In the genomic region with DNA sequence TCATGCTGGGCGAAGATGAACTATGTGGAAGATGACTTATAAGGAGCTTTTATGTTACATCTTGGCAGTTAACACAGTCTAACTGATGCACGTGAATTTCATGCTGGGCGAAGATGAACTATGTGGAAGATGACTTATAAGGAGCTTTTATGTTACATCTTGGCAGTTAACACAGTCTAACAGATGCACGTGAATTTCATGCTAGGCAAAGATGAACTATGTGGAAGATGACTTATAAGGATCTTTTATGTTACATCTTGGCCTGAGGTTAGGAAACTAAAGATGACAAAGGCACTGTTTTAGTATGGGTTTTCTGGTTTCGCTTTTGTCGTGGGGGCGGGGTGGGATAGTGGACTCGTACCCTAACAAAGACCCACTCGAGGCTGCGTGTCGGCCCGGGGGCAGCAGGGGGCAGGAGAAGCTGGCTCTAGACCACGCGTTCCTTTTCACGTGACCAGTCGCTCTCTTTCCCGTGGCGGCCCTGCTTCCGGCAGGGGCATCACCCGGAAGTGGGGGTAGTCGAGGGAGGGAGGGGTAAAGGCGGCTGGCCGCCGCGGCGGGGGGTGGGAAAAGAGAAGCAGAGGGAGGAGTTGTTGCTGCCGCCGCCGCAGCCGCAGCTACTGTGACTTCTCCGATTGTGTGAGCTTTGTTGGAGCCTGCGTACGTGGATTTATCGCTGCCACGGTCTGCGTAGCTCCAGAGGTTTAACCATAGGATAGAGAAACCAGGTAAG, we compare ENCODE assay signal across 8 cellular contexts. TPM values are rescaled to one million over a fixed set of nuclear protein-coding genes. Genes with fewer than 3 reads are reported as not detected.
DNase-seq lines count a peak whose midpoint lies in the region; ATAC-seq and FAIRE-seq lines count a peak whose summit lies in the region.

Gene ATP7A, plus strand, starts transcription at position 586 of the 733 bp plus-strand sequence. CDS start 60,949 bp downstream, outside the sequence.

- peak; percentile 16 for FAIRE-seq in RCC 7860 (lab: Jason Lieb, UNC)

- 1 to 3% methylated on average over 15 to 20 of the region's 36 CpGs for WGBS in GM23248 (ENCODE audit: low coverage in 1 of 2, low lambda C conversion rate in 2 of 2, missing lambda C conversion rate in 2 of 2), 2 experiments

- DNase-seq in Daoy (ENCODE audit: low read depth) (peak; percentile 91), GM23248 (peak; percentile 89), Karpas-422 (peak; percentile 95), RCC 7860 (ENCODE audit: low spot score) (peak; percentile 80), fibroblast of peridontal ligament (ENCODE audit: extremely low read depth) (peak; percentile 84)
- peak; percentile 85 for DNase-seq in activated T-helper 1 cell treated with anti-CD3 and anti-CD28 coated beads, Interleukin-12 subunit alpha, Interleukin-12 subunit beta, Interleukin-2, Interleukin-4 antibody, amounts not matched to agents 30 ng/mL and 10 ng/mL and 1 ng/mL, durations not matched to agents 14 hours and 24 hours and 36 hours (ENCODE audit: low spot score)
- DNase-seq in natural killer cell treated with Interleukin-12 subunit alpha and Interleukin-12 subunit beta and Interleukin-15 and Interleukin-18, amount 100 ng/mL, for 72 hours (ENCODE audit: low spot score), result peak; percentile 94
- peak; percentile 94 for DNase-seq in stimulated activated naive CD4-positive, alpha-beta T cell treated with Interleukin-2 at 50 U/mL for 16 hours (lab: John Stamatoyannopoulos, UW)

- H3K79me2 ChIP-seq in GM23248 (ENCODE audit: insufficient read depth) (peaks cover 36% of the 10 kb centered on the region), Karpas-422 (ENCODE audit: low read length) (no peaks in the 10 kb centered on the region)

- H3K27me3 ChIP-seq in GM23248 (replicated peaks; ENCODE audit: insufficient read depth) (no peaks in the 10 kb centered on the region), Karpas-422 (ENCODE audit: low read length) (no peaks in the 10 kb centered on the region)

- peak; percentile 98 to 99 for ATAC-seq in natural killer cell treated with Interleukin-12 subunit alpha and Interleukin-12 subunit beta and Interleukin-15 and Interleukin-18, amount 100 ng/mL, for 72 hours

- H2AFZ ChIP-seq in GM23248, result peak within 1 kb of the TSS; percentile 98
- H2AFZ ChIP-seq in Karpas-422 (ENCODE audit: low read length), result peak within 1 kb of the TSS; percentile 88

- H3K4me3 Mint-ChIP-seq in activated T-helper 1 cell treated with anti-CD3 and anti-CD28 coated beads, Interleukin-12 subunit alpha, Interleukin-12 subunit beta, Interleukin-2, Interleukin-4 antibody, amounts not matched to agents 30 ng/mL and 10 ng/mL and 1 ng/mL, durations not matched to agents 14 hours and 24 hours and 36 hours, result peak within 1 kb of the TSS; percentile 98
- peak within 1 kb of the TSS; percentile 98 for H3K4me3 Mint-ChIP-seq in natural killer cell treated with Interleukin-12 subunit alpha and Interleukin-12 subunit beta and Interleukin-15 and Interleukin-18, amount 100 ng/mL, for 72 hours

- no peaks in the 10 kb centered on the region for H4K20me1 ChIP-seq in GM23248 (ENCODE audit: insufficient read depth)
- no peaks in the 10 kb centered on the region for H4K20me1 ChIP-seq in Karpas-422 (ENCODE audit: insufficient read depth, low read depth, low read length)

- H3K27ac ChIP-seq in GM23248 (peak within 1 kb of the TSS; percentile 83), Karpas-422 (ENCODE audit: low read length) (no peak within 1 kb of the TSS; the same call in 1 of the 2 replicates)

- H3K9me3 ChIP-seq in GM23248 (ENCODE audit: low read depth), result no peaks in the 10 kb centered on the region
- H3K9me3 ChIP-seq in Karpas-422 (ENCODE audit: low read length), result no peaks in the 10 kb centered on the region

- H3K27ac Mint-ChIP-seq in activated T-helper 1 cell treated with anti-CD3 and anti-CD28 coated beads, Interleukin-12 subunit alpha, Interleukin-12 subunit beta, Interleukin-2, Interleukin-4 antibody, amounts not matched to agents 30 ng/mL and 10 ng/mL and 1 ng/mL, durations not matched to agents 14 hours and 24 hours and 36 hours, result peak within 1 kb of the TSS; percentile 97
- H3K27ac Mint-ChIP-seq in natural killer cell treated with Interleukin-12 subunit alpha and Interleukin-12 subunit beta and Interleukin-15 and Interleukin-18, amount 100 ng/mL, for 72 hours, result peak within 1 kb of the TSS; percentile 88 to 97

- H3K9ac ChIP-seq in GM23248 (peak within 1 kb of the TSS; percentile 95), Karpas-422 (ENCODE audit: low read length) (peak within 1 kb of the TSS; percentile 73)

- peaks cover 16% of the 10 kb centered on the region for H3K4me1 Mint-ChIP-seq in activated T-helper 1 cell treated with anti-CD3 and anti-CD28 coated beads, Interleukin-12 subunit alpha, Interleukin-12 subunit beta, Interleukin-2, Interleukin-4 antibody, amounts not matched to agents 30 ng/mL and 10 ng/mL and 1 ng/mL, durations not matched to agents 14 hours and 24 hours and 36 hours (ENCODE audit: low read depth)
- peaks cover 7 to 19% of the 10 kb centered on the region in 2 donors for H3K4me1 Mint-ChIP-seq in natural killer cell treated with Interleukin-12 subunit alpha and Interleukin-12 subunit beta and Interleukin-15 and Interleukin-18, amount 100 ng/mL, for 72 hours (ENCODE audit: low read depth in 2 of 2)

- H3K36me3 Mint-ChIP-seq in activated T-helper 1 cell treated with anti-CD3 and anti-CD28 coated beads, Interleukin-12 subunit alpha, Interleukin-12 subunit beta, Interleukin-2, Interleukin-4 antibody, amounts not matched to agents 30 ng/mL and 10 ng/mL and 1 ng/mL, durations not matched to agents 14 hours and 24 hours and 36 hours (ENCODE audit: low read depth), result no peaks in the 10 kb centered on the region
- H3K36me3 Mint-ChIP-seq in natural killer cell treated with Interleukin-12 subunit alpha and Interleukin-12 subunit beta and Interleukin-15 and Interleukin-18, amount 100 ng/mL, for 72 hours, result no peaks in the 10 kb centered on the region

- H3K4me3 ChIP-seq in GM23248 (peak within 1 kb of the TSS; percentile 89), Karpas-422 (ENCODE audit: low read length) (peak within 1 kb of the TSS; percentile 73)

- in situ Hi-C loops in GM23248 (cut with MboI), result no loop called here

- H3K4me2 ChIP-seq in GM23248 (ENCODE audit: unreplicated experiment) (peak within 1 kb of the TSS; percentile 93), Karpas-422 (ENCODE audit: low read depth, low read length, poor library complexity, severe bottlenecking) (peak within 1 kb of the TSS; percentile 69)

- H3K27me3 Mint-ChIP-seq in activated T-helper 1 cell treated with anti-CD3 and anti-CD28 coated beads, Interleukin-12 subunit alpha, Interleukin-12 subunit beta, Interleukin-2, Interleukin-4 antibody, amounts not matched to agents 30 ng/mL and 10 ng/mL and 1 ng/mL, durations not matched to agents 14 hours and 24 hours and 36 hours (ENCODE audit: insufficient read depth), result no peaks in the 10 kb centered on the region
- no peaks in the 10 kb centered on the region for H3K27me3 Mint-ChIP-seq in natural killer cell treated with Interleukin-12 subunit alpha and Interleukin-12 subunit beta and Interleukin-15 and Interleukin-18, amount 100 ng/mL, for 72 hours

- intact Hi-C loops in activated T-helper 1 cell treated with anti-CD3 and anti-CD28 coated beads, Interleukin-12 subunit alpha, Interleukin-12 subunit beta, Interleukin-2, Interleukin-4 antibody, amounts not matched to agents 30 ng/mL and 10 ng/mL and 1 ng/mL, durations not matched to agents 14 hours and 24 hours and 36 hours (cut with micrococcal nuclease), result loop anchor here (1.0 kb wide), 7 partner anchors 11 to 420 kb away; partner anchors contain the start of genes COX7B, MAGT1 and PGK1

- H3K9me2 ChIP-seq in GM23248 (ENCODE audit: insufficient read depth), result no peaks in the 10 kb centered on the region
- H3K9me2 ChIP-seq in Karpas-422 (replicated peaks; ENCODE audit: insufficient read depth, low read length), result no peaks in the 10 kb centered on the region

- no peaks in the 10 kb centered on the region for H3K36me3 ChIP-seq in GM23248 (ENCODE audit: low read depth)
- H3K36me3 ChIP-seq in Karpas-422 (ENCODE audit: insufficient read depth, low read length), result no peaks in the 10 kb centered on the region

- H3K9me3 Mint-ChIP-seq in activated T-helper 1 cell treated with anti-CD3 and anti-CD28 coated beads, Interleukin-12 subunit alpha, Interleukin-12 subunit beta, Interleukin-2, Interleukin-4 antibody, amounts not matched to agents 30 ng/mL and 10 ng/mL and 1 ng/mL, durations not matched to agents 14 hours and 24 hours and 36 hours, result no peaks in the 10 kb centered on the region
- no peaks in the 10 kb centered on the region for H3K9me3 Mint-ChIP-seq in natural killer cell treated with Interleukin-12 subunit alpha and Interleukin-12 subunit beta and Interleukin-15 and Interleukin-18, amount 100 ng/mL, for 72 hours

- H3K4me1 ChIP-seq in GM23248 (ENCODE audit: insufficient read depth) (no peaks in the 10 kb centered on the region; the same call in 1 of the 2 replicates), Karpas-422 (ENCODE audit: low read length) (peaks cover 19% of the 10 kb centered on the region)

- peaks cover 11% of the 10 kb centered on the region for H3F3A ChIP-seq in GM23248 (ENCODE audit: insufficient read depth)

RNA-seq across cellular contexts. Expression of gene ATP7A, which starts in this region (rescaled TPM):
- 3.1 and 3.5 TPM in 2 replicates for total RNA-seq in Daoy (2014; rRNA removed; shearing (Covaris generic))
- 6.6 and 8.7 TPM in 2 replicates for total RNA-seq in GM23248 (2014; rRNA removed; shearing (Covaris generic))
- 3.7 and 4.1 TPM in 2 replicates for polyA plus RNA-seq in GM23248 (2016; fragmentation: Nextera tagmentation; extraction: Ambion mirVana)
- 4.0 and 6.3 TPM in 2 replicates for total RNA-seq in Karpas-422 (2014; rRNA removed; shearing (Covaris generic); ENCODE audit: low replicate concordance)
- total RNA-seq in activated T-helper 1 cell treated with anti-CD3 and anti-CD28 coated beads, Interleukin-12 subunit alpha, Interleukin-12 subunit beta, Interleukin-2, Interleukin-4 antibody, amounts not matched to agents 30 ng/mL and 10 ng/mL and 1 ng/mL, durations not matched to agents 14 hours and 24 hours and 36 hours, result 6.1 and 6.9 TPM in 2 replicates
- total RNA-seq in natural killer cell treated with Interleukin-12 subunit alpha and Interleukin-12 subunit beta and Interleukin-15 and Interleukin-18, amount 100 ng/mL, for 72 hours, result 10 to 100 TPM in 1 of 2 donors, 1 to 10 TPM in 1; 7.0 to 12.1 TPM
